ENCODE assay signal across 24 cellular contexts in genomic region chr15:99632521-99632920, GRCh38.
DNase-seq lines count a peak whose midpoint lies in the region; ATAC-seq, FAIRE-seq and TF ChIP-seq lines count a peak whose summit lies in the region.
"Had no signal": no experiment of that assay in that cellular context is flagged by ENCODE, and none has a peak within 500 bp of the region (broad histone marks: within the 10 kb centered on the region; RNA-seq: fewer than 3 reads in every experiment).

No MANE protein-coding gene starts in this region.

- H3K4me3 Mint-ChIP-seq in GM23338 (no peak overlapping the region), activated B cell treated with CpG ODN at 0.5 μM for 24 hours (no peak overlapping the region)
- no peak overlapping the region for H3K4me3 Mint-ChIP-seq in stimulated activated memory B cell treated with anti-CD40 and anti-IgM and Interleukin-4, amounts not matched to agents 10 μg/mL and 1 μg/mL and 100 μg/mL, for 72 hours
- H3K4me3 Mint-ChIP-seq in activated T-cell treated with anti-CD3 and anti-CD28 coated beads, Interleukin-2, amount 50 U/mL, for 4 hours, result no peak overlapping the region
- H3K4me3 Mint-ChIP-seq: CD4-positive, alpha-beta memory T cell; immature natural killer cell; nephron progenitor cell; T-helper 1 cell treated with Interleukin-12 subunit alpha and Interleukin-12 subunit beta and Interleukin-4 antibody, amounts not matched to agents 30 μg/mL and 1 μg/mL, for 36 hours; type B pancreatic cell had no signal

- H3K27ac Mint-ChIP-seq in GM23338 (peak overlapping the region; percentile 26; the same call in 1 of the 2 replicates), activated B cell treated with CpG ODN at 0.5 μM for 24 hours (peak overlapping the region; percentile 63)
- peak overlapping the region; percentile 55 for H3K27ac Mint-ChIP-seq in stimulated activated memory B cell treated with anti-CD40 and anti-IgM and Interleukin-4, amounts not matched to agents 10 μg/mL and 1 μg/mL and 100 μg/mL, for 72 hours
- H3K27ac Mint-ChIP-seq: CD4-positive, alpha-beta memory T cell; immature natural killer cell; nephron progenitor cell; T-helper 1 cell treated with Interleukin-12 subunit alpha and Interleukin-12 subunit beta and Interleukin-4 antibody, amounts not matched to agents 30 μg/mL and 1 μg/mL, for 36 hours; type B pancreatic cell had no signal

- POLR2A ChIA-PET in activated B cell treated with CpG ODN at 0.5 μM for 24 hours (lab: Charles Lee), result interaction anchor here (0.8 kb wide), 1 partner anchor 120 kb away, joined by 3 read pairs; no protein-coding TSS in a partner anchor

- FAIRE-seq in kidney (lab: Jason Lieb, UNC), result no peak

- no peaks in the 10 kb centered on the region for H3F3A ChIP-seq in GM23338 (replicated peaks; ENCODE audit: low read depth)

- no peaks in the 10 kb centered on the region for H3K27me3 ChIP-seq in GM23338 (ENCODE audit: insufficient read depth)

- DNase-seq in GM23338 (ENCODE audit: low spot score) (no peak), activated B cell treated with CpG ODN at 0.5 μM for 24 hours (no peak), iris pigment epithelial cell (ENCODE audit: low read depth) (peak; percentile 37), kidney (no peak), T-helper 1 cell (no peak)
- no peak for DNase-seq in activated T-cell treated with anti-CD3 and anti-CD28 coated beads, Interleukin-2, amount 50 U/mL, for 4 hours
- DNase-seq: activated gamma-delta T cell; CD4-positive, alpha-beta memory T cell; effector memory CD4-positive, alpha-beta T cell; EL; GM23248; hippocampal formation; immature natural killer cell; mucosa of descending colon; NCI-H446 treated with DMSO at 0.1 percent for 48 hours; NCI-H82; nephron progenitor cell; stimulated activated CD4-positive, alpha-beta T cell treated with anti-CD3 and anti-CD28 coated beads, Interleukin-2, amount 100 ng/mL, for 48 hours; substantia nigra had no signal

- peaks cover 2% of the 10 kb centered on the region for H3K27me3 Mint-ChIP-seq in GM23338 (ENCODE audit: insufficient read depth, low read depth, poor library complexity)
- no peaks in the 10 kb centered on the region for H3K27me3 Mint-ChIP-seq in activated B cell treated with CpG ODN at 0.5 μM for 24 hours
- no peaks in the 10 kb centered on the region for H3K27me3 Mint-ChIP-seq in stimulated activated memory B cell treated with anti-CD40 and anti-IgM and Interleukin-4, amounts not matched to agents 10 μg/mL and 1 μg/mL and 100 μg/mL, for 72 hours
- H3K27me3 Mint-ChIP-seq in activated T-cell treated with anti-CD3 and anti-CD28 coated beads, Interleukin-2, amount 50 U/mL, for 4 hours (ENCODE audit: low read depth), result no peaks in the 10 kb centered on the region
- H3K27me3 Mint-ChIP-seq: CD4-positive, alpha-beta memory T cell; type B pancreatic cell had no signal

- intact Hi-C loops in activated B cell treated with CpG ODN at 0.5 μM for 24 hours (cut with micrococcal nuclease) (loop anchor here (2.0 kb wide), 1 partner anchor 14 kb away; no protein-coding TSS in a partner anchor), kidney (cut with DNase I) (no loop called here)

- H3K4me1 ChIP-seq in GM23338 (ENCODE audit: insufficient read depth) (peaks cover 36% of the 10 kb centered on the region), kidney (ENCODE audit: control insufficient read depth in 1 of 2, insufficient read depth in 1 of 2, low read depth in 1 of 2, low read length in 2 of 2) (peaks cover 6 to 7% of the 10 kb centered on the region in 2 donors)

- no peak overlapping the region for H3K4me3 ChIP-seq in GM23338
- H3K4me3 ChIP-seq in kidney (ENCODE audit: low read length in 2 of 2), result no peak overlapping the region
- H3K4me3 ChIP-seq: GM23248, mucosa of descending colon, SK-N-MC had no signal

- peak overlapping the region; percentile 60 for H3K4me2 ChIP-seq in GM23338

- H3K9me3 Mint-ChIP-seq in GM23338 (no peaks in the 10 kb centered on the region; the same call in 1 of the 3 replicates), activated B cell treated with CpG ODN at 0.5 μM for 24 hours (peaks cover 10% of the 10 kb centered on the region)
- peaks cover 6% of the 10 kb centered on the region for H3K9me3 Mint-ChIP-seq in stimulated activated memory B cell treated with anti-CD40 and anti-IgM and Interleukin-4, amounts not matched to agents 10 μg/mL and 1 μg/mL and 100 μg/mL, for 72 hours
- peaks cover 4% of the 10 kb centered on the region for H3K9me3 Mint-ChIP-seq in activated T-cell treated with anti-CD3 and anti-CD28 coated beads, Interleukin-2, amount 50 U/mL, for 4 hours

- H3K4me1 Mint-ChIP-seq in GM23338 (peaks cover 40% of the 10 kb centered on the region), activated B cell treated with CpG ODN at 0.5 μM for 24 hours (peaks cover 69% of the 10 kb centered on the region)
- H3K4me1 Mint-ChIP-seq in stimulated activated memory B cell treated with anti-CD40 and anti-IgM and Interleukin-4, amounts not matched to agents 10 μg/mL and 1 μg/mL and 100 μg/mL, for 72 hours, result peaks cover 81% of the 10 kb centered on the region
- H3K4me1 Mint-ChIP-seq in activated T-cell treated with anti-CD3 and anti-CD28 coated beads, Interleukin-2, amount 50 U/mL, for 4 hours (ENCODE audit: low read depth), result peaks cover 35% of the 10 kb centered on the region
- H3K4me1 Mint-ChIP-seq: nephron progenitor cell had no signal

- no peaks in the 10 kb centered on the region for H3K9me2 ChIP-seq in GM23338 (ENCODE audit: insufficient read depth)

- H3K36me3 ChIP-seq in GM23338 (ENCODE audit: insufficient read depth) (no peaks in the 10 kb centered on the region), kidney (ENCODE audit: control insufficient read depth in 1 of 2, insufficient read depth in 2 of 2, low read length in 2 of 2) (peaks cover 0 to 9% of the 10 kb centered on the region in 2 donors)

- no peaks in the 10 kb centered on the region for H4K20me1 ChIP-seq in GM23338 (replicated peaks; ENCODE audit: insufficient read depth)

- TF ChIP-seq CTCF in GM23338 (conservative IDR thresholded peaks at IDR 0.05; ENCODE audit: low read depth in 2 of 2) (no peak), activated B cell treated with CpG ODN at 0.5 μM for 24 hours (IDR thresholded peaks at IDR 0.05) (no peak), kidney (IDR thresholded peaks at IDR 0.05; ENCODE audit: borderline replicate concordance, extremely low read depth, insufficient read depth) (no peak)

- no peak overlapping the region for H2AFZ ChIP-seq in GM23338
- H2AFZ ChIP-seq: GM23248 had no signal

- H3K27ac ChIP-seq in GM23338 (ENCODE audit: low read depth) (no peak overlapping the region), kidney (ENCODE audit: low read depth in 2 of 2, low read length in 2 of 2) (no peak overlapping the region)
- H3K27ac ChIP-seq: GM23248, SK-N-MC had no signal

- peaks cover 50% of the 10 kb centered on the region for H3K79me2 ChIP-seq in GM23338 (replicated peaks; ENCODE audit: insufficient read depth)

- ATAC-seq in GM23338, result no peak
- no peak for ATAC-seq in activated B cell treated with CpG ODN at 0.5 μM for 24 hours (ENCODE audit: low read depth)
- no peak for ATAC-seq in stimulated activated memory B cell treated with anti-CD40 and anti-IgM and Interleukin-4, amounts not matched to agents 10 μg/mL and 1 μg/mL and 100 μg/mL, for 72 hours
- no peak for ATAC-seq in activated T-cell treated with anti-CD3 and anti-CD28 coated beads, Interleukin-2, amount 50 U/mL, for 4 hours
- ATAC-seq: esophagus mucosa, mucosa of descending colon had no signal

- H3K9me3 ChIP-seq in kidney (ENCODE audit: control insufficient read depth in 1 of 2, low read length in 2 of 2), result no peaks in the 10 kb centered on the region
- H3K9me3 ChIP-seq: mucosa of descending colon had no signal

- H3K36me3 Mint-ChIP-seq in GM23338 (ENCODE audit: low read depth) (peaks cover 29% of the 10 kb centered on the region; the same call in 2 of the 3 replicates), activated B cell treated with CpG ODN at 0.5 μM for 24 hours (ENCODE audit: low read depth) (peaks cover 57% of the 10 kb centered on the region)
- peaks cover 66% of the 10 kb centered on the region for H3K36me3 Mint-ChIP-seq in stimulated activated memory B cell treated with anti-CD40 and anti-IgM and Interleukin-4, amounts not matched to agents 10 μg/mL and 1 μg/mL and 100 μg/mL, for 72 hours
- peaks cover 48% of the 10 kb centered on the region for H3K36me3 Mint-ChIP-seq in activated T-cell treated with anti-CD3 and anti-CD28 coated beads, Interleukin-2, amount 50 U/mL, for 4 hours (ENCODE audit: insufficient read depth)

- H3K9ac ChIP-seq in kidney (ENCODE audit: low read length in 2 of 2), result no peak overlapping the region
- H3K9ac ChIP-seq: GM23248 had no signal

- CTCF ChIA-PET in activated B cell treated with CpG ODN at 0.5 μM for 24 hours (lab: Charles Lee), result no interaction called here

TF ChIP-seq in GM23338, 12 proteins besides CTCF, POLR2A, EP300 and RAD21 (continues in another document):
- TF ChIP-seq ZNF114 (CRISPR knock-in tag; IDR thresholded peaks at IDR 0.05) (no peak), REST (IDR thresholded peaks at IDR 0.05; ENCODE audit: unreplicated experiment) (no peak)
